In the genomic region with DNA sequence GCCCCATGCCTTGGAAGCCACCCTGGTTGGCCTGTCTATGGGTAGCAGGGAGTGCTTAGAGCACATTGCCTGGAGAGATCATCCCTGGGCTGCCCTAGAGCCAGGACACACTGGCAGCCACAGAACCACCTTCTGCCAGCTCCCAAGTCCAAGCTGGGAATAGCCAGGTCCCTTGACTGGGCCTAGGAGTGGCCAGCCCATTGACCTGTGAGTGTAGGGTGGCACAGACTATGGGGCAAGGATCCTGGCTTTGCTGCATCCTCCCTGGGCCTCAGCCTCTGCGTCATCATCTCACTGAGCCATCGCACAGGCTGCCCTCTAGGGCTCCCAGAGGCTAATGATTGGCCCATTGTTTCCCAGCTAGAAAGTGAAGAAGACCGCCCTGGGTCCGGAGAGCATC, we compare ENCODE assay signal across 20 cellular contexts. TPM values are rescaled to one million over a fixed set of nuclear protein-coding genes. Genes with fewer than 3 reads are reported as not detected.
DNase-seq lines count a peak whose midpoint lies in the region; ATAC-seq and TF ChIP-seq lines count a peak whose summit lies in the region.
"Had no signal": no experiment of that assay in that cellular context is flagged by ENCODE, and none has a peak within 500 bp of the region (broad histone marks: within the 10 kb centered on the region; RNA-seq: fewer than 3 reads in every experiment).

No MANE protein-coding gene starts in this region.

- peaks cover 100% of the 10 kb centered on the region for H4K20me1 ChIP-seq in smooth muscle cell (ENCODE audit: low read depth)

- no peak overlapping the region for H3K4me3 Mint-ChIP-seq in activated CD8-positive, alpha-beta T cell treated with anti-CD3 and anti-CD28 coated beads, Interleukin-2, amount 10 ng/mL, durations not matched to agents 7 days and 5 days
- H3K4me3 Mint-ChIP-seq: activated T-helper 17 cell treated with anti-CD3 and anti-CD28 coated beads, Interleukin-2, amount 50 U/mL, for 72 hours had no signal

- H3K4me1 ChIP-seq in lower lobe of right lung (peaks cover 58% of the 10 kb centered on the region), smooth muscle cell (ENCODE audit: low read depth) (peaks cover 25% of the 10 kb centered on the region)

- H3K36me3 ChIP-seq in WERI-Rb-1: no peaks in the 10 kb centered on the region
- peaks cover 45% of the 10 kb centered on the region for H3K36me3 ChIP-seq in lower lobe of right lung
- peaks cover 5% of the 10 kb centered on the region for H3K36me3 ChIP-seq in smooth muscle cell (ENCODE audit: low read depth)

- no peaks in the 10 kb centered on the region for H3K4me1 Mint-ChIP-seq in activated CD8-positive, alpha-beta T cell treated with anti-CD3 and anti-CD28 coated beads, Interleukin-2, amount 10 ng/mL, durations not matched to agents 7 days and 5 days (ENCODE audit: low read depth)
- H3K4me1 Mint-ChIP-seq: activated T-helper 17 cell treated with anti-CD3 and anti-CD28 coated beads, Interleukin-2, amount 50 U/mL, for 72 hours had no signal

- ATAC-seq in Right ventricle myocardium inferior (peak; percentile 18), lower lobe of right lung (no peak), HG02852 (IDR thresholded peaks at IDR 0.05; ENCODE audit: unreplicated experiment) (no peak), GM18861 (IDR thresholded peaks at IDR 0.05; ENCODE audit: unreplicated experiment) (no peak), GM21381 (IDR thresholded peaks at IDR 0.05; ENCODE audit: unreplicated experiment) (no peak)
- no peak for ATAC-seq in activated CD8-positive, alpha-beta T cell treated with anti-CD3 and anti-CD28 coated beads, Interleukin-2, amount 10 ng/mL, durations not matched to agents 7 days and 5 days
- ATAC-seq: A549; activated T-helper 17 cell treated with anti-CD3 and anti-CD28 coated beads, Interleukin-2, amount 50 U/mL, for 72 hours; HCT116; PC-3 had no signal

- intact Hi-C loops in Right ventricle myocardium inferior (cut with DNase I): loop anchor here (5.0 kb wide), 2 partner anchors 101 to 166 kb away; partner anchors contain the start of gene INMT
- intact Hi-C loops in lower lobe of right lung (cut with DNase I): no loop called here

- no peak overlapping the region for H2AFZ ChIP-seq in smooth muscle cell (ENCODE audit: low read depth)

- H3K27ac ChIP-seq in WERI-Rb-1: no peak overlapping the region
- H3K27ac ChIP-seq in lower lobe of right lung: peak overlapping the region; percentile 58
- H3K27ac ChIP-seq in smooth muscle cell (ENCODE audit: low read depth): peak overlapping the region; percentile 78
- H3K27ac ChIP-seq: A549 had no signal

- H3K36me3 Mint-ChIP-seq in activated CD8-positive, alpha-beta T cell treated with anti-CD3 and anti-CD28 coated beads, Interleukin-2, amount 10 ng/mL, durations not matched to agents 7 days and 5 days (ENCODE audit: low read depth): no peaks in the 10 kb centered on the region

- no peaks in the 10 kb centered on the region for H3K9me3 Mint-ChIP-seq in activated CD8-positive, alpha-beta T cell treated with anti-CD3 and anti-CD28 coated beads, Interleukin-2, amount 10 ng/mL, durations not matched to agents 7 days and 5 days (ENCODE audit: insufficient read depth)
- H3K9me3 Mint-ChIP-seq: activated T-helper 17 cell treated with anti-CD3 and anti-CD28 coated beads, Interleukin-2, amount 50 U/mL, for 72 hours had no signal

- no peaks in the 10 kb centered on the region for H3K27me3 ChIP-seq in WERI-Rb-1 (ENCODE audit: insufficient read depth, low read depth, severe bottlenecking)
- H3K27me3 ChIP-seq in lower lobe of right lung (ENCODE audit: low read depth): no peaks in the 10 kb centered on the region
- H3K27me3 ChIP-seq in smooth muscle cell (ENCODE audit: low read depth): no peaks in the 10 kb centered on the region
- H3K27me3 ChIP-seq: tibial nerve had no signal

- DNase-seq in WERI-Rb-1 (no peak), Right ventricle myocardium inferior (ENCODE audit: missing footprints) (peak; percentile 58), lower lobe of right lung (peak; percentile 18), smooth muscle cell (lab: John Stamatoyannopoulos, UW; ENCODE audit: unreplicated experiment) (no peak)
- no peak for DNase-seq in activated CD8-positive, alpha-beta T cell treated with anti-CD3 and anti-CD28 coated beads, Interleukin-2, amount 10 ng/mL, durations not matched to agents 7 days and 5 days
- DNase-seq: caudate nucleus; hippocampal formation; kidney glomerular epithelial cell; NCI-H2081; NCI-H69; PC-3; stimulated activated CD8-positive, alpha-beta memory T cell treated with anti-CD3 and anti-CD28 coated beads, Interleukin-4, amount 100 ng/mL, for 48 hours had no signal

- CTCF ChIA-PET in activated CD8-positive, alpha-beta T cell treated with anti-CD3 and anti-CD28 coated beads, Interleukin-2, amount 10 ng/mL, durations not matched to agents 7 days and 5 days (lab: Charles Lee): no interaction called here

- POLR2A ChIA-PET in activated CD8-positive, alpha-beta T cell treated with anti-CD3 and anti-CD28 coated beads, Interleukin-2, amount 10 ng/mL, durations not matched to agents 7 days and 5 days (lab: Charles Lee): no interaction called here

- H3K4me2 ChIP-seq in smooth muscle cell: peak overlapping the region; percentile 98
- H3K4me2 ChIP-seq: A549 had no signal

- H3K27ac Mint-ChIP-seq in activated CD8-positive, alpha-beta T cell treated with anti-CD3 and anti-CD28 coated beads, Interleukin-2, amount 10 ng/mL, durations not matched to agents 7 days and 5 days: no peak overlapping the region
- H3K27ac Mint-ChIP-seq: activated T-helper 17 cell treated with anti-CD3 and anti-CD28 coated beads, Interleukin-2, amount 50 U/mL, for 72 hours had no signal

- H3K9me3 ChIP-seq in WERI-Rb-1 (ENCODE audit: severe bottlenecking) (no peaks in the 10 kb centered on the region), lower lobe of right lung (no peaks in the 10 kb centered on the region), smooth muscle cell (replicated peaks; ENCODE audit: low read depth) (no peaks in the 10 kb centered on the region)
- H3K9me3 ChIP-seq: A549, tibial nerve had no signal

- no peaks in the 10 kb centered on the region for H3K27me3 Mint-ChIP-seq in activated CD8-positive, alpha-beta T cell treated with anti-CD3 and anti-CD28 coated beads, Interleukin-2, amount 10 ng/mL, durations not matched to agents 7 days and 5 days (ENCODE audit: low read depth)
- H3K27me3 Mint-ChIP-seq: activated T-helper 17 cell treated with anti-CD3 and anti-CD28 coated beads, Interleukin-2, amount 50 U/mL, for 72 hours had no signal

- H3F3A ChIP-seq in smooth muscle cell (ENCODE audit: low read depth): peaks cover 35% of the 10 kb centered on the region

- H3K79me2 ChIP-seq in smooth muscle cell (ENCODE audit: low read depth): peaks cover 78% of the 10 kb centered on the region

- 72% methylated on average over 4 of the region's 4 CpGs for WGBS in smooth muscle cell (ENCODE audit: low lambda C conversion rate)

- no peak overlapping the region for H3K4me3 ChIP-seq in WERI-Rb-1 (ENCODE audit: low read depth, low read length)
- peak overlapping the region; percentile 70 for H3K4me3 ChIP-seq in lower lobe of right lung
- H3K4me3 ChIP-seq in smooth muscle cell: no peak overlapping the region
- H3K4me3 ChIP-seq: A549, tibial nerve had no signal

- TF ChIP-seq CTCF in WERI-Rb-1 (IDR thresholded peaks at IDR 0.05; ENCODE audit: low read depth, low read length): 0 out of 2 replicates have a peak, but pooled peaks have one; percentile 4
- TF ChIP-seq CTCF in lower lobe of right lung (IDR thresholded peaks at IDR 0.05): no peak
- no peak for TF ChIP-seq CTCF in smooth muscle cell (IDR thresholded peaks at IDR 0.05; ENCODE audit: borderline replicate concordance, insufficient read depth, poor library complexity, severe bottlenecking)

- no peak overlapping the region for H3K9ac ChIP-seq in smooth muscle cell (ENCODE audit: low read depth)

RNA-seq across cellular contexts. Expression of gene AQP1, which starts 7.0 kb away (rescaled TPM):
- total RNA-seq in Right ventricle myocardium inferior (284 TPM), lower lobe of right lung (826 TPM), smooth muscle cell (2,330 and 2,442 TPM in 2 replicates)
- polyA plus RNA-seq in smooth muscle cell: 2,039 and 2,747 TPM in 2 replicates
- total RNA-seq in activated CD8-positive, alpha-beta T cell treated with anti-CD3 and anti-CD28 coated beads, Interleukin-2, amount 10 ng/mL, durations not matched to agents 7 days and 5 days: under 1 TPM in 1 of 2 experiments, not detected in 1; 0.23 TPM

RNA-seq across cellular contexts. Expression of gene GHRHR, which starts 45.1 kb away (rescaled TPM):
- not detected for total RNA-seq in Right ventricle myocardium inferior
- not detected for total RNA-seq in lower lobe of right lung
- total RNA-seq in smooth muscle cell: not detected in 2 replicates
- not detected in 2 replicates for polyA plus RNA-seq in smooth muscle cell
- not detected for total RNA-seq in activated CD8-positive, alpha-beta T cell treated with anti-CD3 and anti-CD28 coated beads, Interleukin-2, amount 10 ng/mL, durations not matched to agents 7 days and 5 days
- total RNA-seq: activated T-helper 17 cell treated with anti-CD3 and anti-CD28 coated beads, Interleukin-2, amount 50 U/mL, for 72 hours; PC-3; SK-MEL-5; tibial nerve had no signal
- polyA plus RNA-seq: A549 had no signal

Comparison
In these comparisons a context has a peak if more than half of its experiments do, and no peak if none do; other contexts are left out.
1. DNase-seq: peak in Right ventricle myocardium inferior (single experiment) and lower lobe of right lung (single experiment); none in WERI-Rb-1 (single experiment), smooth muscle cell (single experiment) and activated CD8-positive, alpha-beta T cell treated with anti-CD3 and anti-CD28 coated beads, Interleukin-2, amount 10 ng/mL, durations not matched to agents 7 days and 5 days (single experiment).
2. RNA of gene AQP1, which starts 7.0 kb away (total RNA-seq): 2,330 to 2,442 TPM in smooth muscle cell, 826 TPM in lower lobe of right lung (single experiment) and 284 TPM in Right ventricle myocardium inferior (single experiment); 0.23 TPM in activated CD8-positive, alpha-beta T cell treated with anti-CD3 and anti-CD28 coated beads, Interleukin-2, amount 10 ng/mL, durations not matched to agents 7 days and 5 days; every median in the first group is over 100 times any median in the second.